Comparison of ENCODE assay signal across 1 cellular context in the genomic region with DNA sequence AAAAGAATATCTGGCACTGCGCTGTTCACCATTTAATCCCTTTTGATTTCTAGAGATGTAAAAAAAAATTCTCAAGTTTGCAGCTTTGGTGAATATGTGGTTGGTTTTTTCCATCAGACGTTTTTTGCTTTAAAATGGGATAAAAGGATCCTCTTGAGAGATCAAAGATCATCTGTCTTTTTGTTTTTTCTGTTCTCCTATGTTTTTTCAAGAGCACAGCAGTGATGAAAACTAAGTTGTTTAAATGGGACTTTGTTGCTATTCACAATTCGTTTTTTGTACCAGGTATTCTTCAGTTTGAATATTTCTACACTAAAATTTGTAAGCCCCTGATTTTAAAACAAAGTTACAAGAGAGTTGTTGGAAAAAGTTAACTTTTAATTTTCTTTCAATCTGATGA.
TF ChIP-seq lines count a peak whose summit lies in the region.

No MANE protein-coding gene starts in this region.

TF ChIP-seq in HepG2, 621 proteins besides CTCF, POLR2A, EP300 and RAD21 (continued from another document):
- TF ChIP-seq ARID5B (CRISPR knock-in tag; IDR thresholded peaks at IDR 0.05) (peak; percentile 23; the same call in 1 of the 2 replicates), MAFK (conservative IDR thresholded peaks at IDR 0.05 in 1 of 2, IDR thresholded peaks at IDR 0.05 in 1 of 2; ENCODE audit: low read length in 2 of 2) (no peak), WIZ (CRISPR knock-in tag; IDR thresholded peaks at IDR 0.05) (no peak), SOX13 (IDR thresholded peaks at IDR 0.05) (no peak), SOX13 (CRISPR knock-in tag; conservative IDR thresholded peaks at IDR 0.05 in 1 of 2, IDR thresholded peaks at IDR 0.05 in 1 of 2) (no peak), HNF4A (CRISPR knock-in tag; IDR thresholded peaks at IDR 0.05) (peak; percentile 50), ZNF383 (CRISPR knock-in tag; IDR thresholded peaks at IDR 0.05; ENCODE audit: borderline replicate concordance) (no peak), SYNCRIP (IDR thresholded peaks at IDR 0.05; ENCODE audit: insufficient read depth, low read depth, low read length) (no peak), HOXA9 (CRISPR knock-in tag; IDR thresholded peaks at IDR 0.05; ENCODE audit: borderline replicate concordance) (no peak), ZNF879 (CRISPR knock-in tag; IDR thresholded peaks at IDR 0.05) (no peak)
